ENCODE assay signal across 8 cellular contexts in genomic region chr4:8468746-8469535, GRCh38. TPM values are rescaled to one million over a fixed set of nuclear protein-coding genes. Genes with fewer than 3 reads are reported as not detected.
DNase-seq lines count a peak whose midpoint lies in the region; ATAC-seq, FAIRE-seq and TF ChIP-seq lines count a peak whose summit lies in the region.

No MANE protein-coding gene starts in this region.

- H3K4me3 ChIP-seq in breast epithelium: no peak overlapping the region
- H3K4me3 ChIP-seq in kidney (ENCODE audit: low read length in 2 of 2): no peak overlapping the region

- no peaks in the 10 kb centered on the region for H3K9me3 ChIP-seq in breast epithelium
- H3K9me3 ChIP-seq in kidney (ENCODE audit: control insufficient read depth in 1 of 2, low read length in 2 of 2): no peaks in the 10 kb centered on the region

- no peak overlapping the region for H3K9ac ChIP-seq in kidney (ENCODE audit: low read length in 2 of 2)

- peak; percentile 66 for ATAC-seq in GM21528 (IDR thresholded peaks at IDR 0.05; ENCODE audit: low FRiP score, unreplicated experiment)

- H3K27me3 ChIP-seq in breast epithelium: no peaks in the 10 kb centered on the region

- H3K4me1 ChIP-seq in breast epithelium: peaks cover 3 to 4% of the 10 kb centered on the region in 2 donors
- H3K4me1 ChIP-seq in kidney (ENCODE audit: control insufficient read depth in 1 of 2, insufficient read depth in 1 of 2, low read depth in 1 of 2, low read length in 2 of 2): peaks cover 5 to 14% of the 10 kb centered on the region in 2 donors

- intact Hi-C loops in breast epithelium (cut with DNase I; ENCODE audit: low total_unique reads) (loop anchor here (10.0 kb wide), 1 partner anchor 1664 kb away; no protein-coding TSS in a partner anchor), kidney (cut with DNase I) (loop anchor here (5.0 kb wide), 1 partner anchor 123 kb away; the partner anchor contains the start of gene CPZ)

- H3K36me3 ChIP-seq in breast epithelium (no peaks in the 10 kb centered on the region), kidney (ENCODE audit: control insufficient read depth in 1 of 2, insufficient read depth in 2 of 2, low read length in 2 of 2) (peaks cover 11 to 37% of the 10 kb centered on the region in 2 donors)

- TF ChIP-seq CTCF in breast epithelium (IDR thresholded peaks at IDR 0.05) (peak; percentile 72 to 92 (median 87)), kidney (IDR thresholded peaks at IDR 0.05; ENCODE audit: borderline replicate concordance, extremely low read depth, insufficient read depth) (peak; percentile 79)

- no peak for FAIRE-seq in kidney (lab: Jason Lieb, UNC)

- DNase-seq in DMS53 (lab: John Stamatoyannopoulos, UW) (peak; percentile 83), LoVo (ENCODE audit: low spot score) (peak; percentile 36), UCSD-AML1 (lab: John Stamatoyannopoulos, UW; ENCODE audit: unreplicated experiment) (peak; percentile 54), breast epithelium (ENCODE audit: low spot score in 2 of 2) (peak; percentile 62 to 73), kidney (peak; percentile 87), NCI-H1048 (lab: John Stamatoyannopoulos, UW) (no peak)
- peak; percentile 49 to 59 for DNase-seq in stimulated activated CD4-positive, alpha-beta T cell treated with anti-CD3 and anti-CD28 coated beads, Interleukin-2, amount 100 ng/mL, for 48 hours

- no peak for TF ChIP-seq POLR2A in breast epithelium (IDR thresholded peaks at IDR 0.05)

- H3K27ac ChIP-seq in breast epithelium (no peak overlapping the region), kidney (ENCODE audit: low read depth in 2 of 2, low read length in 2 of 2) (no peak overlapping the region)

RNA-seq across cellular contexts. Expression of gene TRMT44, which starts 28.4 kb away (rescaled TPM):
- total RNA-seq in breast epithelium (10 to 100 TPM; 24.6 to 47.7 (median 28.2) TPM), kidney (20.1 TPM)
- polyA plus RNA-seq in kidney (ENCODE audit: insufficient read depth, low read depth, low replicate concordance): 5.1 TPM

RNA-seq across cellular contexts. Expression of gene ACOX3, which starts 28.4 kb away (rescaled TPM):
- total RNA-seq in breast epithelium: 10 to 100 TPM; 24.0 to 69.4 (median 47.9) TPM
- total RNA-seq in kidney: 21.7 TPM
- 10.1 TPM for polyA plus RNA-seq in kidney (ENCODE audit: insufficient read depth, low read depth, low replicate concordance)
